Comparison of ENCODE assay signal across 1 cellular context in the genomic region with DNA sequence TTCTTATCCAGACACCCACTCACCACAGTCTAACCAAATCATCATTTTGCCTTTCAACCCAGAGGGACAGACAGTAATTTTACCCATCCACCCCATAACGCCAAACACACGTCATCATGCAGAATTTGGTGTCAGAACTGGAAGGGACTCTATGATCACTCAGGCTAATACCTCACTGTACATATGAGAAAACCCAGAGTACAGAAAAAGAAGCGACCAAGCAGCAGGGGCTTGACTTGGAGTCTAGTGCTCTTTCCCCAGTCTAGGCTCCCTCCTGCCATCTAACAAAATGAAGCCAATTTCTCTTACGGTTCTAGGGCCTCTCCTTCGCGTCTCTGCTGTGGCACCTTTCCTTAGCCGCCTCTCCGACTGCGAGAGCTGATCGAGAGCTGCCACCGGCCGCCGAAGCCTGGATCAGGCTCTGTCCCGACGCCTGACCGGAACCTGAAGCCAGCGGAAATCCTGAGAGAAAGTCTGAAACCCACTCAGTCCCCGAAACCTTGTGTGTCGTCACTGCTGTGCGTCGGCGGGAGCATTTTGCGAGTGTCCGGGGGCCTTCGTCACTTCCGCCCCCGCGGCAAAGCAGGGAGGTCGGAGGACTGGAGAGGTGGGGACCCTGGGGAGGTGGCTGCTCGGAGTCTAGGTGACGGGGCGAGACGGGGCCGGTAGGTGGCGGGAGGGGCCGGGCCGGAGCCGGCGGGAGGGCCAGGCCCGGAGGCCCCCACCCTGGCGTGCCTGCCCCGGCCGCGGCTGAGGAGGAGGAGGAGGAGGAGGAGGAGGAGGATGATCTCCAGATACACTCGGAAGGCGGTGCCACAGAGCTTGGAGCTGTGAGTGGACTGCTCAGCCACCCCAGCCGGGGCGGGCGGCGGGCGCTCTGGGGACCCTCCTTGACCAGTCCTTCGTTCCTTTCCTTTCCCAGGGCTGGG.
TF ChIP-seq lines count a peak whose summit lies in the region.

A gene (minus strand): TSS at position 452 of the 929 bp plus-strand sequence. CDS start 4,071 bp downstream, outside the sequence.
A gene (plus strand): TSS at position 563 of the 929 bp plus-strand sequence. CDS start 221 bp downstream, at position 784.

TF ChIP-seq in K562, 482 proteins besides CTCF, POLR2A, EP300 and RAD21 (continued from another document and continues in another):
- TF ChIP-seq, protein P1, sequence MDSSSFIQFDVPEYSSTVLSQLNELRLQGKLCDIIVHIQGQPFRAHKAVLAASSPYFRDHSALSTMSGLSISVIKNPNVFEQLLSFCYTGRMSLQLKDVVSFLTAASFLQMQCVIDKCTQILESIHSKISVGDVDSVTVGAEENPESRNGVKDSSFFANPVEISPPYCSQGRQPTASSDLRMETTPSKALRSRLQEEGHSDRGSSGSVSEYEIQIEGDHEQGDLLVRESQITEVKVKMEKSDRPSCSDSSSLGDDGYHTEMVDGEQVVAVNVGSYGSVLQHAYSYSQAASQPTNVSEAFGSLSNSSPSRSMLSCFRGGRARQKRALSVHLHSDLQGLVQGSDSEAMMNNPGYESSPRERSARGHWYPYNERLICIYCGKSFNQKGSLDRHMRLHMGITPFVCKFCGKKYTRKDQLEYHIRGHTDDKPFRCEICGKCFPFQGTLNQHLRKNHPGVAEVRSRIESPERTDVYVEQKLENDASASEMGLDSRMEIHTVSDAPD (CRISPR knock-in tag; IDR thresholded peaks at IDR 0.05) = no peak
- TF ChIP-seq ZNF707 (CRISPR knock-in tag; conservative IDR thresholded peaks at IDR 0.05) (no peak), CREM (IDR thresholded peaks at IDR 0.05; ENCODE audit: low read depth) (peak; percentile 100), ZNF384 (IDR thresholded peaks at IDR 0.05; ENCODE audit: low read depth, low read length) (0 out of 2 replicates have a peak, but pooled peaks have one; percentile 2), SREBF2 (CRISPR knock-in tag; IDR thresholded peaks at IDR 0.05) (0 out of 2 replicates have a peak, but pooled peaks have one; percentile 28), KLF6 (CRISPR knock-in tag; IDR thresholded peaks at IDR 0.05; ENCODE audit: borderline replicate concordance) (no peak), PPARD (CRISPR knock-in tag; IDR thresholded peaks at IDR 0.05) (no peak), ESRRA (IDR thresholded peaks at IDR 0.05; ENCODE audit: borderline replicate concordance, low read depth) (peak; percentile 78), ZC3H8 (IDR thresholded peaks at IDR 0.05) (no peak), MAFF (IDR thresholded peaks at IDR 0.05; ENCODE audit: low read length) (no peak), BRCA1 (IDR thresholded peaks at IDR 0.05) (no peak), BRCA1 (CRISPR knock-in tag; IDR thresholded peaks at IDR 0.05) (no peak), TCF3 (CRISPR knock-in tag; IDR thresholded peaks at IDR 0.05) (peak; percentile 41; the same call in 1 of the 2 replicates), ELF2 (CRISPR knock-in tag; IDR thresholded peaks at IDR 0.05) (peak; percentile 80), SAFB2 (IDR thresholded peaks at IDR 0.05; ENCODE audit: borderline replicate concordance, low read depth, low read length, severe bottlenecking) (no peak), ZNF695 (CRISPR knock-in tag; IDR thresholded peaks at IDR 0.05) (no peak), HDAC1 (IDR thresholded peaks at IDR 0.05) (peak in 1 of 2 experiments; percentile 64; a peak in 2 of 4 replicates), ZNF165 (CRISPR knock-in tag; IDR thresholded peaks at IDR 0.05; ENCODE audit: borderline replicate concordance) (0 out of 2 replicates have a peak, but pooled peaks have one; percentile 42), ZNF212 (CRISPR knock-in tag; IDR thresholded peaks at IDR 0.05) (no peak; the same call in 1 of the 2 replicates), HMGN3 (IDR thresholded peaks at IDR 0.05; ENCODE audit: borderline replicate concordance, extremely low read depth, insufficient read length, low read depth, low read length) (peak; percentile 95), CHD2 (IDR thresholded peaks at IDR 0.05; ENCODE audit: low read depth, low read length) (peak; percentile 48; the same call in 1 of the 2 replicates), PHB (CRISPR knock-in tag; IDR thresholded peaks at IDR 0.05) (no peak), XRCC4 (IDR thresholded peaks at IDR 0.05; ENCODE audit: extremely low read depth, insufficient read depth, insufficient read length) (no peak), BRF1 (IDR thresholded peaks at IDR 0.05; ENCODE audit: borderline replicate concordance, extremely low read depth, insufficient read length) (no peak), NFXL1 (CRISPR knock-in tag; IDR thresholded peaks at IDR 0.05) (no peak), POLR2AphosphoS2 (IDR thresholded peaks at IDR 0.05; ENCODE audit: low read length) (peak; percentile 86; the same call in 1 of the 2 replicates), FOXA1 (IDR thresholded peaks at IDR 0.05; ENCODE audit: borderline replicate concordance) (no peak), ZNF408 (CRISPR knock-in tag; IDR thresholded peaks at IDR 0.05; ENCODE audit: low read depth) (no peak), FOXA3 (CRISPR knock-in tag; conservative IDR thresholded peaks at IDR 0.05 in 1 of 2, IDR thresholded peaks at IDR 0.05 in 1 of 2) (no peak), ZNF175 (CRISPR knock-in tag; IDR thresholded peaks at IDR 0.05; ENCODE audit: low read depth) (no peak), NFIX (CRISPR knock-in tag; IDR thresholded peaks at IDR 0.05; ENCODE audit: low read depth) (no peak), CC2D1A (IDR thresholded peaks at IDR 0.05) (peak; percentile 73), CAMTA2 (CRISPR knock-in tag; conservative IDR thresholded peaks at IDR 0.05) (0 out of 2 replicates have a peak, but pooled peaks have one; percentile 64), CBX2 (IDR thresholded peaks at IDR 0.05; ENCODE audit: insufficient read depth, low read length, poor library complexity, severe bottlenecking) (no peak), ZNF436 (CRISPR knock-in tag; IDR thresholded peaks at IDR 0.05) (no peak), ZBTB7A (IDR thresholded peaks at IDR 0.05; ENCODE audit: borderline replicate concordance, control insufficient read depth, low read depth, low read length) (peak; percentile 92), ZNF184 (CRISPR knock-in tag; IDR thresholded peaks at IDR 0.05) (no peak), CBFA2T2 (conservative IDR thresholded peaks at IDR 0.05) (no peak), POLR2G (IDR thresholded peaks at IDR 0.05; ENCODE audit: low read depth, low read length) (peak; percentile 98)
- TF ChIP-seq, protein P2, sequence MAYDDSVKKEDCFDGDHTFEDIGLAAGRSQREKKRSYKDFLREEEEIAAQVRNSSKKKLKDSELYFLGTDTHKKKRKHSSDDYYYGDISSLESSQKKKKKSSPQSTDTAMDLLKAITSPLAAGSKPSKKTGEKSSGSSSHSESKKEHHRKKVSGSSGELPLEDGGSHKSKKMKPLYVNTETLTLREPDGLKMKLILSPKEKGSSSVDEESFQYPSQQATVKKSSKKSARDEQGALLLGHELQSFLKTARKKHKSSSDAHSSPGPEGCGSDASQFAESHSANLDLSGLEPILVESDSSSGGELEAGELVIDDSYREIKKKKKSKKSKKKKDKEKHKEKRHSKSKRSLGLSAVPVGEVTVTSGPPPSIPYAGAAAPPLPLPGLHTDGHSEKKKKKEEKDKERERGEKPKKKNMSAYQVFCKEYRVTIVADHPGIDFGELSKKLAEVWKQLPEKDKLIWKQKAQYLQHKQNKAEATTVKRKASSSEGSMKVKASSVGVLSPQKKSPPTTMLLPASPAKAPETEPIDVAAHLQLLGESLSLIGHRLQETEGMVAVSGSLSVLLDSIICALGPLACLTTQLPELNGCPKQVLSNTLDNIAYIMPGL (CRISPR knock-in tag; IDR thresholded peaks at IDR 0.05) = peak; percentile 48; the same call in 1 of the 2 replicates
- TF ChIP-seq, protein P3, sequence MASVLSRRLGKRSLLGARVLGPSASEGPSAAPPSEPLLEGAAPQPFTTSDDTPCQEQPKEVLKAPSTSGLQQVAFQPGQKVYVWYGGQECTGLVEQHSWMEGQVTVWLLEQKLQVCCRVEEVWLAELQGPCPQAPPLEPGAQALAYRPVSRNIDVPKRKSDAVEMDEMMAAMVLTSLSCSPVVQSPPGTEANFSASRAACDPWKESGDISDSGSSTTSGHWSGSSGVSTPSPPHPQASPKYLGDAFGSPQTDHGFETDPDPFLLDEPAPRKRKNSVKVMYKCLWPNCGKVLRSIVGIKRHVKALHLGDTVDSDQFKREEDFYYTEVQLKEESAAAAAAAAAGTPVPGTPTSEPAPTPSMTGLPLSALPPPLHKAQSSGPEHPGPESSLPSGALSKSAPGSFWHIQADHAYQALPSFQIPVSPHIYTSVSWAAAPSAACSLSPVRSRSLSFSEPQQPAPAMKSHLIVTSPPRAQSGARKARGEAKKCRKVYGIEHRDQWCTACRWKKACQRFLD (CRISPR knock-in tag; IDR thresholded peaks at IDR 0.05) = no peak
- TF ChIP-seq, protein P4, sequence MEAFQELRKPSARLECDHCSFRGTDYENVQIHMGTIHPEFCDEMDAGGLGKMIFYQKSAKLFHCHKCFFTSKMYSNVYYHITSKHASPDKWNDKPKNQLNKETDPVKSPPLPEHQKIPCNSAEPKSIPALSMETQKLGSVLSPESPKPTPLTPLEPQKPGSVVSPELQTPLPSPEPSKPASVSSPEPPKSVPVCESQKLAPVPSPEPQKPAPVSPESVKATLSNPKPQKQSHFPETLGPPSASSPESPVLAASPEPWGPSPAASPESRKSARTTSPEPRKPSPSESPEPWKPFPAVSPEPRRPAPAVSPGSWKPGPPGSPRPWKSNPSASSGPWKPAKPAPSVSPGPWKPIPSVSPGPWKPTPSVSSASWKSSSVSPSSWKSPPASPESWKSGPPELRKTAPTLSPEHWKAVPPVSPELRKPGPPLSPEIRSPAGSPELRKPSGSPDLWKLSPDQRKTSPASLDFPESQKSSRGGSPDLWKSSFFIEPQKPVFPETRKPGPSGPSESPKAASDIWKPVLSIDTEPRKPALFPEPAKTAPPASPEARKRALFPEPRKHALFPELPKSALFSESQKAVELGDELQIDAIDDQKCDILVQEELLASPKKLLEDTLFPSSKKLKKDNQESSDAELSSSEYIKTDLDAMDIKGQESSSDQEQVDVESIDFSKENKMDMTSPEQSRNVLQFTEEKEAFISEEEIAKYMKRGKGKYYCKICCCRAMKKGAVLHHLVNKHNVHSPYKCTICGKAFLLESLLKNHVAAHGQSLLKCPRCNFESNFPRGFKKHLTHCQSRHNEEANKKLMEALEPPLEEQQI (IDR thresholded peaks at IDR 0.05) = peak; percentile 13; the same call in 1 of the 2 replicates
- TF ChIP-seq, protein P5, sequence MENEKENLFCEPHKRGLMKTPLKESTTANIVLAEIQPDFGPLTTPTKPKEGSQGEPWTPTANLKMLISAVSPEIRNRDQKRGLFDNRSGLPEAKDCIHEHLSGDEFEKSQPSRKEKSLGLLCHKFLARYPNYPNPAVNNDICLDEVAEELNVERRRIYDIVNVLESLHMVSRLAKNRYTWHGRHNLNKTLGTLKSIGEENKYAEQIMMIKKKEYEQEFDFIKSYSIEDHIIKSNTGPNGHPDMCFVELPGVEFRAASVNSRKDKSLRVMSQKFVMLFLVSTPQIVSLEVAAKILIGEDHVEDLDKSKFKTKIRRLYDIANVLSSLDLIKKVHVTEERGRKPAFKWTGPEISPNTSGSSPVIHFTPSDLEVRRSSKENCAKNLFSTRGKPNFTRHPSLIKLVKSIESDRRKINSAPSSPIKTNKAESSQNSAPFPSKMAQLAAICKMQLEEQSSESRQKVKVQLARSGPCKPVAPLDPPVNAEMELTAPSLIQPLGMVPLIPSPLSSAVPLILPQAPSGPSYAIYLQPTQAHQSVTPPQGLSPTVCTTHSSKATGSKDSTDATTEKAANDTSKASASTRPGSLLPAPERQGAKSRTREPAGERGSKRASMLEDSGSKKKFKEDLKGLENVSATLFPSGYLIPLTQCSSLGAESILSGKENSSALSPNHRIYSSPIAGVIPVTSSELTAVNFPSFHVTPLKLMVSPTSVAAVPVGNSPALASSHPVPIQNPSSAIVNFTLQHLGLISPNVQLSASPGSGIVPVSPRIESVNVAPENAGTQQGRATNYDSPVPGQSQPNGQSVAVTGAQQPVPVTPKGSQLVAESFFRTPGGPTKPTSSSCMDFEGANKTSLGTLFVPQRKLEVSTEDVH (IDR thresholded peaks at IDR 0.05; ENCODE audit: low read depth, partially characterized antibody) = peak; percentile 97
- TF ChIP-seq, protein P6, sequence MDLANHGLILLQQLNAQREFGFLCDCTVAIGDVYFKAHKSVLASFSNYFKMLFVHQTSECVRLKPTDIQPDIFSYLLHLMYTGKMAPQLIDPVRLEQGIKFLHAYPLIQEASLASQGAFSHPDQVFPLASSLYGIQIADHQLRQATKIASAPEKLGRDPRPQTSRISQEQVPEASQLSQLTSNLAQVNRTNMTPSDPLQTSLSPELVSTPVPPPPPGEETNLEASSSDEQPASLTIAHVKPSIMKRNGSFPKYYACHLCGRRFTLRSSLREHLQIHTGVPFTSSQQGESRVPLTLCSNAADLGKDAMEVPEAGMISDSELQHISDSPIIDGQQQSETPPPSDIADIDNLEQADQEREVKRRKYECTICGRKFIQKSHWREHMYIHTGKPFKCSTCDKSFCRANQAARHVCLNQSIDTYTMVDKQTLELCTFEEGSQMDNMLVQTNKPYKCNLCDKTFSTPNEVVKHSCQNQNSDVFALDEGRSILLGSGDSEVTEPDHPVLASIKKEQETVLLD (IDR thresholded peaks at IDR 0.05) = no peak
- TF ChIP-seq, protein P7, sequence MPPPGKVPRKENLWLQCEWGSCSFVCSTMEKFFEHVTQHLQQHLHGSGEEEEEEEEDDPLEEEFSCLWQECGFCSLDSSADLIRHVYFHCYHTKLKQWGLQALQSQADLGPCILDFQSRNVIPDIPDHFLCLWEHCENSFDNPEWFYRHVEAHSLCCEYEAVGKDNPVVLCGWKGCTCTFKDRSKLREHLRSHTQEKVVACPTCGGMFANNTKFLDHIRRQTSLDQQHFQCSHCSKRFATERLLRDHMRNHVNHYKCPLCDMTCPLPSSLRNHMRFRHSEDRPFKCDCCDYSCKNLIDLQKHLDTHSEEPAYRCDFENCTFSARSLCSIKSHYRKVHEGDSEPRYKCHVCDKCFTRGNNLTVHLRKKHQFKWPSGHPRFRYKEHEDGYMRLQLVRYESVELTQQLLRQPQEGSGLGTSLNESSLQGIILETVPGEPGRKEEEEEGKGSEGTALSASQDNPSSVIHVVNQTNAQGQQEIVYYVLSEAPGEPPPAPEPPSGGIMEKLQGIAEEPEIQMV (tag; conservative IDR thresholded peaks at IDR 0.05; ENCODE audit: low read depth) = no peak
- TF ChIP-seq, protein P8, sequence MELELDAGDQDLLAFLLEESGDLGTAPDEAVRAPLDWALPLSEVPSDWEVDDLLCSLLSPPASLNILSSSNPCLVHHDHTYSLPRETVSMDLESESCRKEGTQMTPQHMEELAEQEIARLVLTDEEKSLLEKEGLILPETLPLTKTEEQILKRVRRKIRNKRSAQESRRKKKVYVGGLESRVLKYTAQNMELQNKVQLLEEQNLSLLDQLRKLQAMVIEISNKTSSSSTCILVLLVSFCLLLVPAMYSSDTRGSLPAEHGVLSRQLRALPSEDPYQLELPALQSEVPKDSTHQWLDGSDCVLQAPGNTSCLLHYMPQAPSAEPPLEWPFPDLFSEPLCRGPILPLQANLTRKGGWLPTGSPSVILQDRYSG (tag; conservative IDR thresholded peaks at IDR 0.05; ENCODE audit: low read depth) = no peak
- TF ChIP-seq, protein P9, sequence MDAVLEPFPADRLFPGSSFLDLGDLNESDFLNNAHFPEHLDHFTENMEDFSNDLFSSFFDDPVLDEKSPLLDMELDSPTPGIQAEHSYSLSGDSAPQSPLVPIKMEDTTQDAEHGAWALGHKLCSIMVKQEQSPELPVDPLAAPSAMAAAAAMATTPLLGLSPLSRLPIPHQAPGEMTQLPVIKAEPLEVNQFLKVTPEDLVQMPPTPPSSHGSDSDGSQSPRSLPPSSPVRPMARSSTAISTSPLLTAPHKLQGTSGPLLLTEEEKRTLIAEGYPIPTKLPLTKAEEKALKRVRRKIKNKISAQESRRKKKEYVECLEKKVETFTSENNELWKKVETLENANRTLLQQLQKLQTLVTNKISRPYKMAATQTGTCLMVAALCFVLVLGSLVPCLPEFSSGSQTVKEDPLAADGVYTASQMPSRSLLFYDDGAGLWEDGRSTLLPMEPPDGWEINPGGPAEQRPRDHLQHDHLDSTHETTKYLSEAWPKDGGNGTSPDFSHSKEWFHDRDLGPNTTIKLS (IDR thresholded peaks at IDR 0.05; ENCODE audit: borderline replicate concordance, low read depth) = peak; percentile 81; the same call in 1 of the 2 replicates
